12 cellular contexts compared by ENCODE assay signal in genomic region chr16:17101646-17102045, GRCh38.
DNase-seq lines count a peak whose midpoint lies in the region; ATAC-seq, FAIRE-seq and TF ChIP-seq lines count a peak whose summit lies in the region.
"Had no signal": no experiment of that assay in that cellular context is flagged by ENCODE, and none has a peak within 500 bp of the region (broad histone marks: within the 10 kb centered on the region; RNA-seq: fewer than 3 reads in every experiment).

No MANE protein-coding gene starts in this region.

- H3K79me2 ChIP-seq in H9 (ENCODE audit: insufficient read depth, low read length) (no peaks in the 10 kb centered on the region), keratinocyte (ENCODE audit: control insufficient read depth, insufficient read depth, low read length) (no peaks in the 10 kb centered on the region)

- H2BK120ac ChIP-seq in H9 (ENCODE audit: low read depth, low read length, poor library complexity, severe bottlenecking) = no peak overlapping the region

- H2BK20ac ChIP-seq in H9 (ENCODE audit: low read depth, low read length, poor library complexity, severe bottlenecking) = no peak overlapping the region

- H2AFZ ChIP-seq in H9 (ENCODE audit: low read length) (no peak overlapping the region), keratinocyte (ENCODE audit: control insufficient read depth, low read length) (no peak overlapping the region)

- H3K9me3 Mint-ChIP-seq in H9 = no peaks in the 10 kb centered on the region
- H3K9me3 Mint-ChIP-seq: natural killer cell had no signal

- ATAC-seq in HG03342 (IDR thresholded peaks at IDR 0.05; ENCODE audit: unreplicated experiment) (no peak), HG03097 (IDR thresholded peaks at IDR 0.05; ENCODE audit: low FRiP score, unreplicated experiment) (no peak)
- ATAC-seq: right cardiac atrium had no signal

- no peak overlapping the region for H3K4me3 ChIP-seq in keratinocyte (ENCODE audit: control insufficient read depth in 2 of 3, extremely low read depth in 1 of 3, insufficient read depth in 2 of 3, low read depth in 1 of 3, low read length in 3 of 3)
- H3K4me3 ChIP-seq in tibial artery = no peak overlapping the region
- H3K4me3 ChIP-seq: dorsolateral prefrontal cortex had no signal

- H3K4ac ChIP-seq in H9 (ENCODE audit: low read depth, low read length) = no peak overlapping the region

- DNase-seq in DMS 273 treated with DMSO at 0.1 percent for 48 hours (lab: John Stamatoyannopoulos, UW) (peak; percentile 4), H9 (peak; percentile 62), SW480 (ENCODE audit: low spot score) (peak; percentile 50), keratinocyte (ENCODE audit: low read depth, low spot score) (peak; percentile 17), tibial artery (no peak)
- DNase-seq: anterior cingulate cortex, natural killer cell, NCI-H2029, right cardiac atrium had no signal

- TF ChIP-seq CTCF in H9 (conservative IDR thresholded peaks at IDR 0.05) (no peak), keratinocyte (optimal IDR thresholded peaks at IDR 0.05 in 1 of 3, IDR thresholded peaks at IDR 0.05 in 1 of 3, conservative IDR thresholded peaks at IDR 0.05 in 1 of 3; ENCODE audit: extremely low read depth in 1 of 3, insufficient read depth in 2 of 3, low read length in 3 of 3) (no peak), tibial artery (IDR thresholded peaks at IDR 0.05) (no peak)

- H3K23me2 ChIP-seq in H9 (ENCODE audit: insufficient read length, low read depth, low read length, poor library complexity, severe bottlenecking) = no peaks in the 10 kb centered on the region

- no peak overlapping the region for H2AK5ac ChIP-seq in H9 (ENCODE audit: insufficient read length, low read length)

- intact Hi-C loops in tibial artery (cut with DNase I; ENCODE audit: low total_unique reads) = no loop called here

- H3K9me3 ChIP-seq in H9 (ENCODE audit: control insufficient read depth, low read depth, low read length) (no peaks in the 10 kb centered on the region), keratinocyte (ENCODE audit: control insufficient read depth, low read depth, low read length) (no peaks in the 10 kb centered on the region), tibial artery (no peaks in the 10 kb centered on the region)

- H3K14ac ChIP-seq in H9 (ENCODE audit: insufficient read depth, low read length) = no peak overlapping the region

- no peak overlapping the region for H4K5ac ChIP-seq in H9 (ENCODE audit: insufficient read length, low read depth, low read length)

- dilution Hi-C loops in keratinocyte (cut with MboI; ENCODE audit: extremely low pct_ligation_motif_present, low sequenced_read_pairs) = no loop called here

- H2BK5ac ChIP-seq in H9 (ENCODE audit: insufficient read length, low read length) = no peak overlapping the region

- WGBS in H9 (ENCODE audit: extremely low coverage, insufficient read length, low lambda C conversion rate) = no CpG with 5 or more reads among the region's 2 CpGs

- no peak overlapping the region for H3K27ac Mint-ChIP-seq in H9
- H3K27ac Mint-ChIP-seq: natural killer cell had no signal

- H3K36me3 ChIP-seq in keratinocyte (ENCODE audit: control insufficient read depth in 2 of 2, extremely low read depth in 1 of 2, insufficient read depth in 2 of 2, low read length in 2 of 2) (no peaks in the 10 kb centered on the region), tibial artery (no peaks in the 10 kb centered on the region)

- H3K27ac ChIP-seq in H9 (ENCODE audit: insufficient read length, low read depth, low read length) (no peak overlapping the region), keratinocyte (ENCODE audit: control insufficient read depth, insufficient read depth, low read length) (no peak overlapping the region), tibial artery (no peak overlapping the region)
- H3K27ac ChIP-seq: dorsolateral prefrontal cortex had no signal

- H2BK15ac ChIP-seq in H9 (ENCODE audit: low read depth, low read length) = no peak overlapping the region

- no peak overlapping the region for H3K9ac ChIP-seq in H9 (ENCODE audit: extremely low read depth, insufficient read length, low read length)
- no peak overlapping the region for H3K9ac ChIP-seq in keratinocyte (ENCODE audit: control insufficient read depth, extremely low read depth, insufficient read depth, low read length)

- H3K4me1 Mint-ChIP-seq in H9 = peaks cover 22 to 27% of the 10 kb centered on the region in 2 experiments

- FAIRE-seq in keratinocyte (lab: Jason Lieb, UNC) = no peak

- H3T11ph ChIP-seq in H9 (ENCODE audit: low read length) = no peak overlapping the region

- H3K4me3 Mint-ChIP-seq in H9 = no peak overlapping the region
- H3K4me3 Mint-ChIP-seq: natural killer cell had no signal

- H4K91ac ChIP-seq in H9 (ENCODE audit: insufficient read length, low read depth, low read length) = no peak overlapping the region

- H3K23ac ChIP-seq in H9 (ENCODE audit: insufficient read length, low read depth, low read length) = no peak overlapping the region

- no peaks in the 10 kb centered on the region for H3K79me1 ChIP-seq in H9 (ENCODE audit: insufficient read depth, low read depth, low read length, poor library complexity, severe bottlenecking)

- no peaks in the 10 kb centered on the region for H3K27me3 ChIP-seq in H9 (ENCODE audit: insufficient read depth, low read length)
- H3K27me3 ChIP-seq in keratinocyte (ENCODE audit: control insufficient read depth, extremely low read depth, insufficient read depth, low read length) = no peaks in the 10 kb centered on the region
- H3K27me3 ChIP-seq in tibial artery = no peaks in the 10 kb centered on the region
- H3K27me3 ChIP-seq: dorsolateral prefrontal cortex had no signal

- peaks cover 0 to 8% (median 4%) of the 10 kb centered on the region in 3 experiments; a peak in 2 of 7 replicates for H3K36me3 Mint-ChIP-seq in H9 (ENCODE audit: insufficient read depth in 1 of 3, low read depth in 3 of 3)
- H3K36me3 Mint-ChIP-seq: natural killer cell had no signal

- H3K18ac ChIP-seq in H9 (ENCODE audit: insufficient read length, low read depth, low read length) = no peak overlapping the region

- H4K20me1 ChIP-seq in H9 (ENCODE audit: control insufficient read depth, insufficient read depth, insufficient read length) = no peaks in the 10 kb centered on the region
- H4K20me1 ChIP-seq in keratinocyte (ENCODE audit: control insufficient read depth, extremely low read depth, insufficient read depth, low read length) = no peaks in the 10 kb centered on the region

- H3K4me1 ChIP-seq in H9 (ENCODE audit: insufficient read depth, low read length) = no peaks in the 10 kb centered on the region
- H3K4me1 ChIP-seq in keratinocyte (ENCODE audit: control insufficient read depth, extremely low read depth, insufficient read depth, low read length) = no peaks in the 10 kb centered on the region
- no peaks in the 10 kb centered on the region for H3K4me1 ChIP-seq in tibial artery

- no peak overlapping the region for H4K8ac ChIP-seq in H9 (replicated peaks; ENCODE audit: insufficient read length, low read depth, low read length)

- no peak overlapping the region for H2BK12ac ChIP-seq in H9 (ENCODE audit: insufficient read length, low read depth, low read length)

- H3K4me2 ChIP-seq in H9 (ENCODE audit: insufficient read depth, insufficient read length, low read length) (no peak overlapping the region), keratinocyte (ENCODE audit: control insufficient read depth, extremely low read depth, insufficient read depth, low read depth, low read length) (no peak overlapping the region)

- peaks cover 9% of the 10 kb centered on the region for H3K27me3 Mint-ChIP-seq in H9 (ENCODE audit: low read depth)

- H3K56ac ChIP-seq in H9 (ENCODE audit: insufficient read length, low read depth, low read length) = no peak overlapping the region

- H3K9me1 ChIP-seq in keratinocyte (ENCODE audit: control insufficient read depth, extremely low read depth, insufficient read depth, low read length) = no peaks in the 10 kb centered on the region

Comparison
In these comparisons a context has a peak if more than half of its experiments do, and no peak if none do; other contexts are left out.
1. DNase-seq: peak in DMS 273 treated with DMSO at 0.1 percent for 48 hours (single experiment), H9 (single experiment), SW480 (single experiment) and keratinocyte (single experiment); none in tibial artery (0 of 2).